ENCODE assay signal across 1 cellular context in genomic region chr19:4624733-4625362, GRCh38.
TF ChIP-seq lines count a peak whose summit lies in the region.

No MANE protein-coding gene starts in this region.

TF ChIP-seq in HepG2, 621 proteins besides CTCF, POLR2A, EP300 and RAD21 (continued from another document and continues in another):
- TF ChIP-seq ZNF646 (CRISPR knock-in tag; IDR thresholded peaks at IDR 0.05) (no peak), FOXM1 (CRISPR knock-in tag; IDR thresholded peaks at IDR 0.05) (no peak), KLF13 (CRISPR knock-in tag; IDR thresholded peaks at IDR 0.05) (no peak), DNMT1 (CRISPR knock-in tag; IDR thresholded peaks at IDR 0.05) (no peak), FUBP1 (CRISPR knock-in tag; IDR thresholded peaks at IDR 0.05; ENCODE audit: borderline replicate concordance) (no peak), ZBED4 (CRISPR knock-in tag; IDR thresholded peaks at IDR 0.05; ENCODE audit: borderline replicate concordance) (no peak), ARID5B (CRISPR knock-in tag; IDR thresholded peaks at IDR 0.05) (peak; percentile 48; the same call in 1 of the 2 replicates), HOXA3 (CRISPR knock-in tag; IDR thresholded peaks at IDR 0.05) (0 out of 2 replicates have a peak, but pooled peaks have one; percentile 17), AKAP8 (CRISPR knock-in tag; IDR thresholded peaks at IDR 0.05) (no peak), ZNF607 (CRISPR knock-in tag; IDR thresholded peaks at IDR 0.05; ENCODE audit: borderline replicate concordance) (no peak), ZNF784 (CRISPR knock-in tag; IDR thresholded peaks at IDR 0.05; ENCODE audit: borderline replicate concordance) (peak; percentile 60; the same call in 1 of the 2 replicates), TSC22D2 (CRISPR knock-in tag; IDR thresholded peaks at IDR 0.05; ENCODE audit: borderline replicate concordance) (no peak), ZNF792 (CRISPR knock-in tag; IDR thresholded peaks at IDR 0.05) (no peak), MNT (IDR thresholded peaks at IDR 0.05) (no peak), U2AF2 (IDR thresholded peaks at IDR 0.05; ENCODE audit: low read depth, low read length) (no peak), MIER2 (CRISPR knock-in tag; IDR thresholded peaks at IDR 0.05) (no peak), SRSF9 (IDR thresholded peaks at IDR 0.05; ENCODE audit: borderline replicate concordance, insufficient read depth, low read depth, low read length, poor library complexity, severe bottlenecking) (no peak), RFX3 (CRISPR knock-in tag; IDR thresholded peaks at IDR 0.05) (no peak), XBP1 (CRISPR knock-in tag; IDR thresholded peaks at IDR 0.05) (no peak), HMG20A (CRISPR knock-in tag; IDR thresholded peaks at IDR 0.05; ENCODE audit: borderline replicate concordance) (no peak), ZMYM2 (CRISPR knock-in tag; IDR thresholded peaks at IDR 0.05) (peak; percentile 98), ZNF407 (CRISPR knock-in tag; IDR thresholded peaks at IDR 0.05; ENCODE audit: not compliant biosample characterization) (no peak), KDM1A (CRISPR knock-in tag; IDR thresholded peaks at IDR 0.05) (peak; percentile 94), CCAR2 (optimal IDR thresholded peaks at IDR 0.05; ENCODE audit: low read depth, low read length) (no peak), GTF2F1 (IDR thresholded peaks at IDR 0.05; ENCODE audit: low read length) (no peak), ZZZ3 (CRISPR knock-in tag; IDR thresholded peaks at IDR 0.05; ENCODE audit: borderline replicate concordance) (no peak)
